1 cellular context compared by ENCODE assay signal in the genomic region with DNA sequence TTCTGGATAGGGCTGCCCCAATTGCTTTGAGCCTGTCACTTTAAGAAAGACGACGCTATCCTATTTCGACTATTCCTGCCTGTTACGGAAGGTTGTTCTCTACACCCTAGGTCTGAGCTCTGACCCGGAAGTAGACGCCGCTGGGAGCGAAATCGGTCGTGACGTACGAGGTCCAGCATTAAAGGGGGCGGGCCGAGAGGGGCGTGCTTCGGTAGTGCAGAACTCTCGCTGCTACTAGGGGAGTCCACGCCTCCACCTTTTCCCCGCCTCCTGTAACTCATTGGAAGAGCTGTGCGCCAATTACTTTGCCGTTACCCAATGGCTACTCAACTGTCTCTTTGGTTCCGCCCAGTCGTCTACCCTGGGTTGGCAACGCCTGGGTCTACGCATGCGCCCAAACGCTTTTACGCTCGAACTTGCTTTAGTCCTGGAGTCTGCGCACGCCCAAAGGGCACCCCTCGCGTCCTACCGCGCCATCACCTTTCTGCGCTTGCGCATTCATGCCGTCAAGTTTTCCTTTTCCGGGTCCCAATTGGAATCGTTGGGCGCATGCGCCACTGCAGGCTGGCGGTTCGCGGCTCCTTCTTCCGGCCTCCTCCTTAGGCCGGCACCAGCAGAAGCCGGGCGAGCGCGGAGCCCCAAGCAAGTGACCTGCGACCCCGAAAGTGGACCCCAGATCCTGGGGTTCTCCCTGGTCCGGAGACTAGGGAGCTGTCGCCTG.
TF ChIP-seq lines count a peak whose summit lies in the region.

TSS of gene PCNX3 (plus strand) at position 548 of the 721 bp plus-strand sequence. CDS start 536 bp downstream, outside the sequence.

TF ChIP-seq in K562, 482 proteins besides CTCF, POLR2A, EP300 and RAD21 (continued from another document and continues in another):
- TF ChIP-seq, protein P1, sequence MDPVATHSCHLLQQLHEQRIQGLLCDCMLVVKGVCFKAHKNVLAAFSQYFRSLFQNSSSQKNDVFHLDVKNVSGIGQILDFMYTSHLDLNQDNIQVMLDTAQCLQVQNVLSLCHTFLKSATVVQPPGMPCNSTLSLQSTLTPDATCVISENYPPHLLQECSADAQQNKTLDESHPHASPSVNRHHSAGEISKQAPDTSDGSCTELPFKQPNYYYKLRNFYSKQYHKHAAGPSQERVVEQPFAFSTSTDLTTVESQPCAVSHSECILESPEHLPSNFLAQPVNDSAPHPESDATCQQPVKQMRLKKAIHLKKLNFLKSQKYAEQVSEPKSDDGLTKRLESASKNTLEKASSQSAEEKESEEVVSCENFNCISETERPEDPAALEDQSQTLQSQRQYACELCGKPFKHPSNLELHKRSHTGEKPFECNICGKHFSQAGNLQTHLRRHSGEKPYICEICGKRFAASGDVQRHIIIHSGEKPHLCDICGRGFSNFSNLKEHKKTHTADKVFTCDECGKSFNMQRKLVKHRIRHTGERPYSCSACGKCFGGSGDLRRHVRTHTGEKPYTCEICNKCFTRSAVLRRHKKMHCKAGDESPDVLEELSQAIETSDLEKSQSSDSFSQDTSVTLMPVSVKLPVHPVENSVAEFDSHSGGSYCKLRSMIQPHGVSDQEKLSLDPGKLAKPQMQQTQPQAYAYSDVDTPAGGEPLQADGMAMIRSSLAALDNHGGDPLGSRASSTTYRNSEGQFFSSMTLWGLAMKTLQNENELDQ (CRISPR knock-in tag; IDR thresholded peaks at IDR 0.05; ENCODE audit: borderline replicate concordance): no peak
- peak; percentile 96 for TF ChIP-seq ELF1 (tag; IDR thresholded peaks at IDR 0.05)
- TF ChIP-seq, protein P2, sequence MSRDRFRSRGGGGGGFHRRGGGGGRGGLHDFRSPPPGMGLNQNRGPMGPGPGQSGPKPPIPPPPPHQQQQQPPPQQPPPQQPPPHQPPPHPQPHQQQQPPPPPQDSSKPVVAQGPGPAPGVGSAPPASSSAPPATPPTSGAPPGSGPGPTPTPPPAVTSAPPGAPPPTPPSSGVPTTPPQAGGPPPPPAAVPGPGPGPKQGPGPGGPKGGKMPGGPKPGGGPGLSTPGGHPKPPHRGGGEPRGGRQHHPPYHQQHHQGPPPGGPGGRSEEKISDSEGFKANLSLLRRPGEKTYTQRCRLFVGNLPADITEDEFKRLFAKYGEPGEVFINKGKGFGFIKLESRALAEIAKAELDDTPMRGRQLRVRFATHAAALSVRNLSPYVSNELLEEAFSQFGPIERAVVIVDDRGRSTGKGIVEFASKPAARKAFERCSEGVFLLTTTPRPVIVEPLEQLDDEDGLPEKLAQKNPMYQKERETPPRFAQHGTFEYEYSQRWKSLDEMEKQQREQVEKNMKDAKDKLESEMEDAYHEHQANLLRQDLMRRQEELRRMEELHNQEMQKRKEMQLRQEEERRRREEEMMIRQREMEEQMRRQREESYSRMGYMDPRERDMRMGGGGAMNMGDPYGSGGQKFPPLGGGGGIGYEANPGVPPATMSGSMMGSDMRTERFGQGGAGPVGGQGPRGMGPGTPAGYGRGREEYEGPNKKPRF (IDR thresholded peaks at IDR 0.05; ENCODE audit: low read depth, low read length): no peak
- TF ChIP-seq MCM7 (IDR thresholded peaks at IDR 0.05): no peak
- peak; percentile 89 for TF ChIP-seq L3MBTL2 (IDR thresholded peaks at IDR 0.05)
- peak; percentile 99 for TF ChIP-seq SP1 (CRISPR knock-in tag; IDR thresholded peaks at IDR 0.05)
- no peak for TF ChIP-seq ZFP36 (IDR thresholded peaks at IDR 0.05; ENCODE audit: low read depth, low read length, partially characterized antibody)
- peak; percentile 87 for TF ChIP-seq HNRNPLL (IDR thresholded peaks at IDR 0.05; ENCODE audit: low read depth, low read length, poor library complexity, severe bottlenecking)
- TF ChIP-seq ZNF282 (CRISPR knock-in tag; IDR thresholded peaks at IDR 0.05): no peak
- no peak for TF ChIP-seq RBM22 (IDR thresholded peaks at IDR 0.05; ENCODE audit: low read depth, low read length, poor library complexity, severe bottlenecking)
- peak; percentile 99 for TF ChIP-seq GABPB1 (CRISPR knock-in tag; IDR thresholded peaks at IDR 0.05)
- TF ChIP-seq ARHGAP35 (IDR thresholded peaks at IDR 0.05; ENCODE audit: partially characterized antibody): no peak
- no peak for TF ChIP-seq PPARD (CRISPR knock-in tag; IDR thresholded peaks at IDR 0.05)
- no peak for TF ChIP-seq WHSC1 (IDR thresholded peaks at IDR 0.05; ENCODE audit: low read length)
- no peak for TF ChIP-seq SRSF3 (IDR thresholded peaks at IDR 0.05; ENCODE audit: insufficient read depth, low read length)
- TF ChIP-seq, protein P3, sequence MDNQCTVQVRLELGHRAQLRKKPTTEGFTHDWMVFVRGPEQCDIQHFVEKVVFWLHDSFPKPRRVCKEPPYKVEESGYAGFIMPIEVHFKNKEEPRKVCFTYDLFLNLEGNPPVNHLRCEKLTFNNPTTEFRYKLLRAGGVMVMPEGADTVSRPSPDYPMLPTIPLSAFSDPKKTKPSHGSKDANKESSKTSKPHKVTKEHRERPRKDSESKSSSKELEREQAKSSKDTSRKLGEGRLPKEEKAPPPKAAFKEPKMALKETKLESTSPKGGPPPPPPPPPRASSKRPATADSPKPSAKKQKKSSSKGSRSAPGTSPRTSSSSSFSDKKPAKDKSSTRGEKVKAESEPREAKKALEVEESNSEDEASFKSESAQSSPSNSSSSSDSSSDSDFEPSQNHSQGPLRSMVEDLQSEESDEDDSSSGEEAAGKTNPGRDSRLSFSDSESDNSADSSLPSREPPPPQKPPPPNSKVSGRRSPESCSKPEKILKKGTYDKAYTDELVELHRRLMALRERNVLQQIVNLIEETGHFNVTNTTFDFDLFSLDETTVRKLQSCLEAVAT (IDR thresholded peaks at IDR 0.05): peak in 1 of 2 experiments; percentile 100; a peak in 2 of 4 replicates
- TF ChIP-seq MEIS2 (IDR thresholded peaks at IDR 0.05; ENCODE audit: partially characterized antibody): peak; percentile 95
- TF ChIP-seq, protein P4, sequence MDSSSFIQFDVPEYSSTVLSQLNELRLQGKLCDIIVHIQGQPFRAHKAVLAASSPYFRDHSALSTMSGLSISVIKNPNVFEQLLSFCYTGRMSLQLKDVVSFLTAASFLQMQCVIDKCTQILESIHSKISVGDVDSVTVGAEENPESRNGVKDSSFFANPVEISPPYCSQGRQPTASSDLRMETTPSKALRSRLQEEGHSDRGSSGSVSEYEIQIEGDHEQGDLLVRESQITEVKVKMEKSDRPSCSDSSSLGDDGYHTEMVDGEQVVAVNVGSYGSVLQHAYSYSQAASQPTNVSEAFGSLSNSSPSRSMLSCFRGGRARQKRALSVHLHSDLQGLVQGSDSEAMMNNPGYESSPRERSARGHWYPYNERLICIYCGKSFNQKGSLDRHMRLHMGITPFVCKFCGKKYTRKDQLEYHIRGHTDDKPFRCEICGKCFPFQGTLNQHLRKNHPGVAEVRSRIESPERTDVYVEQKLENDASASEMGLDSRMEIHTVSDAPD (CRISPR knock-in tag; IDR thresholded peaks at IDR 0.05): no peak
- no peak for TF ChIP-seq BCLAF1 (IDR thresholded peaks at IDR 0.05; ENCODE audit: borderline replicate concordance in 1 of 2, control insufficient read depth in 1 of 2, low read depth in 2 of 2, low read length in 1 of 2)
- no peak for TF ChIP-seq HDGF (IDR thresholded peaks at IDR 0.05)
- peak; percentile 88 for TF ChIP-seq CREB1 (IDR thresholded peaks at IDR 0.05)
- TF ChIP-seq CREB1 (CRISPR knock-in tag; IDR thresholded peaks at IDR 0.05): peak; percentile 95
- peak in 1 of 2 experiments; percentile 87; a peak in 1 of 4 replicates for TF ChIP-seq HDAC1 (IDR thresholded peaks at IDR 0.05)
- TF ChIP-seq XRCC5 (IDR thresholded peaks at IDR 0.05; ENCODE audit: low read depth, low read length): peak; percentile 90
- TF ChIP-seq GABPA (tag; conservative IDR thresholded peaks at IDR 0.05; ENCODE audit: low read depth): peak; percentile 99
- peak; percentile 73; the same call in 1 of the 2 replicates for TF ChIP-seq ZFX (CRISPR knock-in tag; IDR thresholded peaks at IDR 0.05)
- TF ChIP-seq FOXM1 (IDR thresholded peaks at IDR 0.05; ENCODE audit: low read depth): peak; percentile 99
- TF ChIP-seq FOXM1 (CRISPR knock-in tag; IDR thresholded peaks at IDR 0.05; ENCODE audit: low read depth): no peak
- TF ChIP-seq NR3C1 (CRISPR knock-in tag; IDR thresholded peaks at IDR 0.05): no peak
- peak; percentile 34; the same call in 1 of the 2 replicates for TF ChIP-seq BHLHE40 (IDR thresholded peaks at IDR 0.05; ENCODE audit: low read length)
- no peak for TF ChIP-seq CBX5 (IDR thresholded peaks at IDR 0.05; ENCODE audit: borderline replicate concordance, low read depth)
- no peak for TF ChIP-seq ZZZ3 (IDR thresholded peaks at IDR 0.05)
- TF ChIP-seq KAT2B (IDR thresholded peaks at IDR 0.05; ENCODE audit: low read depth, low read length): no peak
- peak; percentile 85; the same call in 1 of the 2 replicates for TF ChIP-seq KLF13 (tag; IDR thresholded peaks at IDR 0.05; ENCODE audit: borderline replicate concordance, low read depth)
- TF ChIP-seq ZBTB12 (CRISPR knock-in tag; IDR thresholded peaks at IDR 0.05): peak; percentile 85
- TF ChIP-seq GATA2 (CRISPR knock-in tag; IDR thresholded peaks at IDR 0.05): no peak
- TF ChIP-seq ZNF212 (CRISPR knock-in tag; IDR thresholded peaks at IDR 0.05): no peak
- no peak for TF ChIP-seq ZNF644 (tag; IDR thresholded peaks at IDR 0.05; ENCODE audit: low read depth)
- peak; percentile 94 for TF ChIP-seq NEUROD1 (IDR thresholded peaks at IDR 0.05; ENCODE audit: borderline replicate concordance, low read depth, low read length, partially characterized antibody)
- TF ChIP-seq, protein P5, sequence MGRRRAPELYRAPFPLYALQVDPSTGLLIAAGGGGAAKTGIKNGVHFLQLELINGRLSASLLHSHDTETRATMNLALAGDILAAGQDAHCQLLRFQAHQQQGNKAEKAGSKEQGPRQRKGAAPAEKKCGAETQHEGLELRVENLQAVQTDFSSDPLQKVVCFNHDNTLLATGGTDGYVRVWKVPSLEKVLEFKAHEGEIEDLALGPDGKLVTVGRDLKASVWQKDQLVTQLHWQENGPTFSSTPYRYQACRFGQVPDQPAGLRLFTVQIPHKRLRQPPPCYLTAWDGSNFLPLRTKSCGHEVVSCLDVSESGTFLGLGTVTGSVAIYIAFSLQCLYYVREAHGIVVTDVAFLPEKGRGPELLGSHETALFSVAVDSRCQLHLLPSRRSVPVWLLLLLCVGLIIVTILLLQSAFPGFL (CRISPR knock-in tag; IDR thresholded peaks at IDR 0.05): no peak
- TF ChIP-seq, protein P6, sequence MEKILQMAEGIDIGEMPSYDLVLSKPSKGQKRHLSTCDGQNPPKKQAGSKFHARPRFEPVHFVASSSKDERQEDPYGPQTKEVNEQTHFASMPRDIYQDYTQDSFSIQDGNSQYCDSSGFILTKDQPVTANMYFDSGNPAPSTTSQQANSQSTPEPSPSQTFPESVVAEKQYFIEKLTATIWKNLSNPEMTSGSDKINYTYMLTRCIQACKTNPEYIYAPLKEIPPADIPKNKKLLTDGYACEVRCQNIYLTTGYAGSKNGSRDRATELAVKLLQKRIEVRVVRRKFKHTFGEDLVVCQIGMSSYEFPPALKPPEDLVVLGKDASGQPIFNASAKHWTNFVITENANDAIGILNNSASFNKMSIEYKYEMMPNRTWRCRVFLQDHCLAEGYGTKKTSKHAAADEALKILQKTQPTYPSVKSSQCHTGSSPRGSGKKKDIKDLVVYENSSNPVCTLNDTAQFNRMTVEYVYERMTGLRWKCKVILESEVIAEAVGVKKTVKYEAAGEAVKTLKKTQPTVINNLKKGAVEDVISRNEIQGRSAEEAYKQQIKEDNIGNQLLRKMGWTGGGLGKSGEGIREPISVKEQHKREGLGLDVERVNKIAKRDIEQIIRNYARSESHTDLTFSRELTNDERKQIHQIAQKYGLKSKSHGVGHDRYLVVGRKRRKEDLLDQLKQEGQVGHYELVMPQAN (IDR thresholded peaks at IDR 0.05; ENCODE audit: borderline replicate concordance): peak; percentile 80; the same call in 1 of the 2 replicates
- TF ChIP-seq TAF1 (IDR thresholded peaks at IDR 0.05; ENCODE audit: control insufficient read depth, extremely low read depth, insufficient read depth, low read length, severe bottlenecking): peak; percentile 53
- TF ChIP-seq, protein P7, sequence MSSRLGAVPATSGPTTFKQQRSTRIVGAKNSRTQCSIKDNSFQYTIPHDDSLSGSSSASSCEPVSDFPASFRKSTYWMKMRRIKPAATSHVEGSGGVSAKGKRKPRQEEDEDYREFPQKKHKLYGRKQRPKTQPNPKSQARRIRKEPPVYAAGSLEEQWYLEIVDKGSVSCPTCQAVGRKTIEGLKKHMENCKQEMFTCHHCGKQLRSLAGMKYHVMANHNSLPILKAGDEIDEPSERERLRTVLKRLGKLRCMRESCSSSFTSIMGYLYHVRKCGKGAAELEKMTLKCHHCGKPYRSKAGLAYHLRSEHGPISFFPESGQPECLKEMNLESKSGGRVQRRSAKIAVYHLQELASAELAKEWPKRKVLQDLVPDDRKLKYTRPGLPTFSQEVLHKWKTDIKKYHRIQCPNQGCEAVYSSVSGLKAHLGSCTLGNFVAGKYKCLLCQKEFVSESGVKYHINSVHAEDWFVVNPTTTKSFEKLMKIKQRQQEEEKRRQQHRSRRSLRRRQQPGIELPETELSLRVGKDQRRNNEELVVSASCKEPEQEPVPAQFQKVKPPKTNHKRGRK (tag; IDR thresholded peaks at IDR 0.05): no peak
- no peak for TF ChIP-seq HNRNPH1 (optimal IDR thresholded peaks at IDR 0.05; ENCODE audit: low read depth, low read length)
- no peak; the same call in 1 of the 2 replicates for TF ChIP-seq KLF6 (CRISPR knock-in tag; IDR thresholded peaks at IDR 0.05; ENCODE audit: borderline replicate concordance)
